Comparison of ENCODE assay signal across 21 cellular contexts in genomic region chr6:89680150-89680549, GRCh38. TPM values are rescaled to one million over a fixed set of nuclear protein-coding genes. Genes with fewer than 3 reads are reported as not detected.
DNase-seq lines count a peak whose midpoint lies in the region; FAIRE-seq and TF ChIP-seq lines count a peak whose summit lies in the region.
"Had no signal": no experiment of that assay in that cellular context is flagged by ENCODE, and none has a peak within 500 bp of the region (broad histone marks: within the 10 kb centered on the region; RNA-seq: fewer than 3 reads in every experiment).

No MANE protein-coding gene starts in this region.

- H3K36me3 ChIP-seq in mammary epithelial cell (ENCODE audit: insufficient read depth, low read length) (peaks cover 33% of the 10 kb centered on the region), HUES64 (ENCODE audit: insufficient read depth, low read length) (peaks cover 98% of the 10 kb centered on the region), endodermal cell (ENCODE audit: control insufficient read depth, insufficient read depth, low read length) (peaks cover 93% of the 10 kb centered on the region), small intestine (ENCODE audit: control insufficient read depth in 2 of 2, insufficient read depth in 2 of 2, low read length in 2 of 2) (peaks cover 15 to 23% of the 10 kb centered on the region in 2 donors)

- CTCF ChIA-PET in MCF 10A (lab: Yijun Ruan, JAX) (interaction anchor here (0.6 to 0.7 kb wide), 2 partner anchors 40 to 892 kb away, joined by 3 to 5 read pairs; no protein-coding TSS in a partner anchor), mammary epithelial cell (lab: Charles Lee; ENCODE audit: low non-redundant PET) (no interaction called here)

- no peak overlapping the region for H2AFZ ChIP-seq in mammary epithelial cell (ENCODE audit: low read depth, low read length)
- H2AFZ ChIP-seq: parathyroid adenoma had no signal

- POLR2A ChIA-PET in MCF 10A (lab: Yijun Ruan, JAX), result interaction anchor here (0.8 kb wide), 1 partner anchor 42 kb away, joined by 3 read pairs; the partner anchor contains the start of gene LYRM2

- 94% methylated on average over 2 of the region's 2 CpGs for WGBS in mammary epithelial cell (ENCODE audit: low coverage, missing lambda C conversion rate)
- WGBS in HUES64, result 91% methylated on average over 2 of the region's 2 CpGs
- 97 to 100% methylated on average over 1 to 2 of the region's 2 CpGs for WGBS in endodermal cell (ENCODE audit: insufficient coverage in 1 of 2, insufficient read length in 1 of 2), 2 experiments
- WGBS in small intestine, 3 donors, result 74 to 78% (median 77%) methylated on average over 2 of the region's 2 CpGs

- H3K9me3 Mint-ChIP-seq in MCF 10A (ENCODE audit: unreplicated experiment), result no peaks in the 10 kb centered on the region
- no peaks in the 10 kb centered on the region for H3K9me3 Mint-ChIP-seq in endodermal cell
- H3K9me3 Mint-ChIP-seq: activated T-cell treated with anti-CD3 and anti-CD28 coated beads, Interleukin-2, amount 50 U/mL, for 72 hours; CD4-positive, alpha-beta T cell; nephron progenitor cell; stimulated activated naive B cell treated with anti-CD40 and anti-IgM and Interleukin-4, amounts not matched to agents 10 μg/mL and 1 μg/mL and 100 μg/mL, for 72 hours had no signal

- H3K27me3 ChIP-seq in mammary epithelial cell (ENCODE audit: insufficient read depth, low read length) (no peaks in the 10 kb centered on the region), HUES64 (ENCODE audit: insufficient read depth, low read length) (no peaks in the 10 kb centered on the region), endodermal cell (ENCODE audit: control insufficient read depth, insufficient read depth, low read length, poor library complexity, severe bottlenecking) (no peaks in the 10 kb centered on the region), small intestine (ENCODE audit: control insufficient read depth in 2 of 2, insufficient read depth in 2 of 2, low read length in 2 of 2) (no peaks in the 10 kb centered on the region)
- H3K27me3 ChIP-seq: gastroesophageal sphincter, sigmoid colon had no signal

- H3K4me3 ChIP-seq in mammary epithelial cell (replicated peaks in 1 of 3; ENCODE audit: insufficient read depth in 1 of 3, low read depth in 2 of 3, low read length in 3 of 3) (no peak overlapping the region), HUES64 (ENCODE audit: low read length) (no peak overlapping the region), endodermal cell (ENCODE audit: low read length) (no peak overlapping the region), small intestine (ENCODE audit: low read depth in 1 of 2, low read length in 2 of 2) (no peak overlapping the region)
- H3K4me3 ChIP-seq: gastroesophageal sphincter, sigmoid colon had no signal

- H3K4me1 Mint-ChIP-seq in MCF 10A (ENCODE audit: insufficient read depth, unreplicated experiment), result no peaks in the 10 kb centered on the region
- peaks cover 18% of the 10 kb centered on the region for H3K4me1 Mint-ChIP-seq in endodermal cell
- H3K4me1 Mint-ChIP-seq: nephron progenitor cell; stimulated activated naive B cell treated with anti-CD40 and anti-IgM and Interleukin-4, amounts not matched to agents 10 μg/mL and 1 μg/mL and 100 μg/mL, for 72 hours had no signal

- H3K9me3 ChIP-seq in mammary epithelial cell (replicated peaks; ENCODE audit: insufficient read depth, low read length), result no peaks in the 10 kb centered on the region
- H3K9me3 ChIP-seq in HUES64 (ENCODE audit: insufficient read depth, low read depth, low read length), result no peaks in the 10 kb centered on the region
- no peaks in the 10 kb centered on the region for H3K9me3 ChIP-seq in endodermal cell (ENCODE audit: control insufficient read depth, low read length)
- no peaks in the 10 kb centered on the region for H3K9me3 ChIP-seq in small intestine (ENCODE audit: control insufficient read depth, low read depth)
- H3K9me3 ChIP-seq: gastroesophageal sphincter, sigmoid colon had no signal

- in situ Hi-C loops in mammary epithelial cell (cut with MboI; ENCODE audit: low sequenced_read_pairs in 2 of 2), result no loop called here

- intact Hi-C loops in MCF 10A (cut with micrococcal nuclease) (no loop called here), mammary epithelial cell (cut with micrococcal nuclease) (no loop called here)

- H3K36me3 Mint-ChIP-seq in MCF 10A (ENCODE audit: insufficient read depth, unreplicated experiment) (peaks cover 92% of the 10 kb centered on the region), endodermal cell (ENCODE audit: low read depth) (peaks cover 87% of the 10 kb centered on the region)

- H3K9ac ChIP-seq in mammary epithelial cell (ENCODE audit: insufficient read depth, low read length) (no peak overlapping the region), HUES64 (ENCODE audit: low read depth, low read length) (peak overlapping the region; percentile 24; the same call in 1 of the 2 replicates), endodermal cell (ENCODE audit: extremely low read depth, low read length, poor library complexity, severe bottlenecking) (no peak overlapping the region)
- H3K9ac ChIP-seq: parathyroid adenoma had no signal

- no peak for FAIRE-seq in small intestine (lab: Jason Lieb, UNC)
- FAIRE-seq: TTC549 had no signal

- BruUV-seq in MCF 10A (replicated peaks; lab: Mats Ljungman, UMichigan) (no TSS peak), mammary epithelial cell (replicated peaks; lab: Mats Ljungman, UMichigan) (no TSS peak)

- no peaks in the 10 kb centered on the region for H4K20me1 ChIP-seq in mammary epithelial cell (ENCODE audit: insufficient read depth, low read length)

- H3K4me3 Mint-ChIP-seq in MCF 10A (ENCODE audit: unreplicated experiment), result no peak overlapping the region
- H3K4me3 Mint-ChIP-seq in endodermal cell, result no peak overlapping the region
- H3K4me3 Mint-ChIP-seq: activated T-cell treated with anti-CD3 and anti-CD28 coated beads, Interleukin-2, amount 50 U/mL, for 72 hours; CD4-positive, alpha-beta T cell; nephron progenitor cell; stimulated activated naive B cell treated with anti-CD40 and anti-IgM and Interleukin-4, amounts not matched to agents 10 μg/mL and 1 μg/mL and 100 μg/mL, for 72 hours had no signal

- H3K27me3 Mint-ChIP-seq in MCF 10A (ENCODE audit: insufficient read depth, unreplicated experiment) (no peaks in the 10 kb centered on the region), endodermal cell (ENCODE audit: insufficient read depth) (no peaks in the 10 kb centered on the region)
- H3K27me3 Mint-ChIP-seq: CD4-positive, alpha-beta T cell; stimulated activated naive B cell treated with anti-CD40 and anti-IgM and Interleukin-4, amounts not matched to agents 10 μg/mL and 1 μg/mL and 100 μg/mL, for 72 hours had no signal

- DNase-seq in MCF 10A (ENCODE audit: unreplicated experiment) (peak; percentile 2), mammary epithelial cell (no peak), endodermal cell (no peak), small intestine (peak; percentile 4), T-helper 1 cell (no peak), GOT3 (lab: John Stamatoyannopoulos, UW) (no peak)
- DNase-seq: activated naive CD4-positive, alpha-beta T cell treated with anti-CD3 and anti-CD28 coated beads, Interleukin-2, amount 50 U/mL, for 16 hours; activated T-cell treated with anti-CD3 and anti-CD28 coated beads, Interleukin-2, amount 50 U/mL, for 72 hours; anterior cingulate cortex; CD4-positive, alpha-beta T cell; GF-D8; midbrain; NCI-H1694; NCI-H526 treated with DMSO at 0.1 percent for 48 hours; nephron progenitor cell; sigmoid colon; stimulated activated naive B cell treated with anti-CD40 and anti-IgM and Interleukin-4, amounts not matched to agents 10 μg/mL and 1 μg/mL and 100 μg/mL, for 72 hours had no signal

- dilution Hi-C loops in mammary epithelial cell (cut with HindIII; ENCODE audit: low sequenced_read_pairs), result no loop called here

- H3K27ac ChIP-seq in mammary epithelial cell (ENCODE audit: insufficient read depth, low read depth, low read length) (no peak overlapping the region), HUES64 (ENCODE audit: low read depth, low read length) (peak overlapping the region; percentile 71; the same call in 1 of the 2 replicates), endodermal cell (ENCODE audit: low read depth, low read length) (no peak overlapping the region), small intestine (ENCODE audit: low read depth in 1 of 2, low read length in 1 of 2) (no peak overlapping the region)
- H3K27ac ChIP-seq: gastroesophageal sphincter, parathyroid adenoma, sigmoid colon had no signal

- H3K4me1 ChIP-seq in mammary epithelial cell (ENCODE audit: insufficient read depth, low read length), result no peaks in the 10 kb centered on the region
- peaks cover 23% of the 10 kb centered on the region for H3K4me1 ChIP-seq in HUES64 (ENCODE audit: insufficient read depth, low read length)
- no peaks in the 10 kb centered on the region for H3K4me1 ChIP-seq in endodermal cell (ENCODE audit: control insufficient read depth, insufficient read depth, low read length)
- no peaks in the 10 kb centered on the region for H3K4me1 ChIP-seq in small intestine (ENCODE audit: control insufficient read depth in 2 of 2, insufficient read depth in 1 of 2, low read depth in 1 of 2, low read length in 1 of 2)
- H3K4me1 ChIP-seq: parathyroid adenoma had no signal

- H3K27ac Mint-ChIP-seq in MCF 10A (ENCODE audit: low read depth, unreplicated experiment) (no peak overlapping the region), endodermal cell (peak overlapping the region; percentile 86)
- H3K27ac Mint-ChIP-seq: activated T-cell treated with anti-CD3 and anti-CD28 coated beads, Interleukin-2, amount 50 U/mL, for 72 hours; CD4-positive, alpha-beta T cell; nephron progenitor cell; stimulated activated naive B cell treated with anti-CD40 and anti-IgM and Interleukin-4, amounts not matched to agents 10 μg/mL and 1 μg/mL and 100 μg/mL, for 72 hours had no signal

- no peak for TF ChIP-seq CTCF in MCF 10A (IDR thresholded peaks at IDR 0.05; ENCODE audit: unreplicated experiment)
- no peak for TF ChIP-seq CTCF in mammary epithelial cell (conservative IDR thresholded peaks at IDR 0.05 in 1 of 2, IDR thresholded peaks at IDR 0.05 in 1 of 2; ENCODE audit: extremely low read depth in 1 of 2, insufficient read depth in 1 of 2, low read depth in 1 of 2, low read length in 2 of 2)
- TF ChIP-seq CTCF in endodermal cell (conservative IDR thresholded peaks at IDR 0.05), result no peak

- H3K79me2 ChIP-seq in mammary epithelial cell (ENCODE audit: insufficient read depth, low read length), result no peaks in the 10 kb centered on the region
- H3K79me2 ChIP-seq: parathyroid adenoma had no signal

- H3K4me2 ChIP-seq in mammary epithelial cell (ENCODE audit: insufficient read depth, low read depth, low read length), result no peak overlapping the region

RNA-seq across cellular contexts. Expression of gene LYRM2, which starts 41.6 kb away (rescaled TPM):
- total RNA-seq in MCF 10A (2022), result 41.1 and 43.8 TPM in 2 replicates
- total RNA-seq in mammary epithelial cell, result 10 to 100 TPM; 20.5 to 34.1 TPM
- 28.8 TPM for polyA plus RNA-seq in mammary epithelial cell
- 2.4 TPM for polyA minus RNA-seq in mammary epithelial cell
- 23.0 TPM for polyA plus RNA-seq in HUES64 (2013, experiment 1 of 2)
- 29.7 TPM for polyA plus RNA-seq in HUES64 (2013, experiment 2 of 2)
- 10 to 100 TPM; 20.4 to 21.9 TPM for total RNA-seq in endodermal cell
- polyA plus RNA-seq in endodermal cell (2013, experiment 1 of 2), result 38.1 TPM
- 39.9 TPM for polyA plus RNA-seq in endodermal cell (2013, experiment 2 of 2)
- 10 to 100 TPM in 2 of 3 donors, 1 to 10 TPM in 1; 8.3 to 30.3 (median 13.8) TPM for polyA plus RNA-seq in small intestine

Comparison
In these comparisons a context has a peak if more than half of its experiments do, and no peak if none do; other contexts are left out.
1. DNase-seq: peak in MCF 10A (single experiment) and small intestine (single experiment); none in mammary epithelial cell (single experiment), endodermal cell (single experiment), T-helper 1 cell (0 of 5) and GOT3 (single experiment).